In genomic region chr17:54900457-54901229, GRCh38 we compare ENCODE assay signal across 1 cellular context.
TF ChIP-seq lines count a peak whose summit lies in the region.

TSS of gene TOM1L1 (plus strand) at chr17:54900852. CDS start at chr17:54900866, 14 bp downstream.

TF ChIP-seq in K562, 482 proteins besides CTCF, POLR2A, EP300 and RAD21 (continued from another document):
- no peak for TF ChIP-seq ZNF609 (CRISPR knock-in tag; IDR thresholded peaks at IDR 0.05; ENCODE audit: borderline replicate concordance)
- peak; percentile 89 for TF ChIP-seq POLR2G (IDR thresholded peaks at IDR 0.05; ENCODE audit: low read depth, low read length)
- TF ChIP-seq USF2 (CRISPR knock-in tag; IDR thresholded peaks at IDR 0.05), result no peak
- peak; percentile 32; the same call in 1 of the 2 replicates for TF ChIP-seq GMEB1 (CRISPR knock-in tag; IDR thresholded peaks at IDR 0.05)
- TF ChIP-seq CXXC5 (CRISPR knock-in tag; IDR thresholded peaks at IDR 0.05), result peak; percentile 77
- 0 out of 2 replicates have a peak, but pooled peaks have one; percentile 74 for TF ChIP-seq MTA3 (IDR thresholded peaks at IDR 0.05; ENCODE audit: borderline replicate concordance)
- 0 out of 2 replicates have a peak, but pooled peaks have one; percentile 33 for TF ChIP-seq GABPA (tag; conservative IDR thresholded peaks at IDR 0.05; ENCODE audit: low read depth)
- TF ChIP-seq NFRKB (IDR thresholded peaks at IDR 0.05; ENCODE audit: low read depth), result peak; percentile 43; the same call in 1 of the 2 replicates
- TF ChIP-seq ZNF766 (CRISPR knock-in tag; conservative IDR thresholded peaks at IDR 0.05), result no peak
- TF ChIP-seq E2F6 (IDR thresholded peaks at IDR 0.05; ENCODE audit: borderline replicate concordance in 1 of 2, extremely low read depth in 1 of 2, insufficient read depth in 1 of 2, insufficient read length in 1 of 2, low read depth in 1 of 2, low read length in 1 of 2, poor library complexity in 1 of 2, severe bottlenecking in 1 of 2), result peak in 1 of 2 experiments; percentile 64
- no peak for TF ChIP-seq ZNF134 (CRISPR knock-in tag; conservative IDR thresholded peaks at IDR 0.05)
- peak; percentile 70 for TF ChIP-seq HMGN3 (IDR thresholded peaks at IDR 0.05; ENCODE audit: borderline replicate concordance, extremely low read depth, insufficient read length, low read depth, low read length)
- 0 out of 2 replicates have a peak, but pooled peaks have one; percentile 46 for TF ChIP-seq THAP12 (CRISPR knock-in tag; IDR thresholded peaks at IDR 0.05)
- TF ChIP-seq PRDM10 (IDR thresholded peaks at IDR 0.05; ENCODE audit: partially characterized antibody), result peak; percentile 73
- TF ChIP-seq GATAD2B (IDR thresholded peaks at IDR 0.05; ENCODE audit: borderline replicate concordance), result peak; percentile 58; the same call in 1 of the 2 replicates
- TF ChIP-seq KDM5B (IDR thresholded peaks at IDR 0.05; ENCODE audit: insufficient replicate concordance, low read depth, low read length), result peak; percentile 24
- TF ChIP-seq AFF1 (IDR thresholded peaks at IDR 0.05; ENCODE audit: low read depth in 1 of 2, partially characterized antibody in 2 of 2), result no peak
